ENCODE assay signal across 23 cellular contexts in genomic region chr3:177537612-177538011, GRCh38.
DNase-seq lines count a peak whose midpoint lies in the region; ATAC-seq and TF ChIP-seq lines count a peak whose summit lies in the region.
"Had no signal": no experiment of that assay in that cellular context is flagged by ENCODE, and none has a peak within 500 bp of the region (broad histone marks: within the 10 kb centered on the region; RNA-seq: fewer than 3 reads in every experiment).

No MANE protein-coding gene starts in this region.

- H3K27ac ChIP-seq in left ventricle myocardium inferior (replicated peaks) (no peak overlapping the region), temporal lobe (ENCODE audit: low read depth, low read length) (peak overlapping the region; percentile 36)
- H3K27ac ChIP-seq: brain microvascular endothelial cell, epithelial cell of prostate, gastrocnemius medialis, SJCRH30 had no signal

- no peak overlapping the region for H3K4me3 ChIP-seq in left ventricle myocardium inferior
- H3K4me3 ChIP-seq: gastrocnemius medialis, SJCRH30, thyroid gland had no signal

- peak; percentile 21 for ATAC-seq in left ventricle myocardium superior
- peak; percentile 48 for ATAC-seq in WTC11
- no peak for ATAC-seq in memory B cell (ENCODE audit: low read depth)
- no peak for ATAC-seq in HG03095 (IDR thresholded peaks at IDR 0.05; ENCODE audit: unreplicated experiment)
- ATAC-seq in GM19455 (IDR thresholded peaks at IDR 0.05; ENCODE audit: unreplicated experiment) = no peak
- ATAC-seq: activated CD8-positive, alpha-beta T cell treated with anti-CD3 and anti-CD28 coated beads, Interleukin-2, amount 10 ng/mL, durations not matched to agents 7 days and 5 days; PC-3 had no signal

- H3K27ac Mint-ChIP-seq in WTC11 (peak overlapping the region; percentile 14), memory B cell (no peak overlapping the region)
- H3K27ac Mint-ChIP-seq: activated T-cell treated with anti-CD3 and anti-CD28 coated beads, Interleukin-2, amount 50 U/mL, for 24 hours; HFFc6; T-helper 1 cell treated with Interleukin-12 subunit alpha and Interleukin-12 subunit beta and Interleukin-4 antibody, amounts not matched to agents 30 μg/mL and 1 μg/mL, for 36 hours had no signal

- no peak overlapping the region for H3K4me3 Mint-ChIP-seq in WTC11
- H3K4me3 Mint-ChIP-seq in memory B cell = peak overlapping the region; percentile 31
- H3K4me3 Mint-ChIP-seq: activated CD8-positive, alpha-beta T cell treated with anti-CD3 and anti-CD28 coated beads, Interleukin-2, amount 10 ng/mL, durations not matched to agents 7 days and 5 days; activated naive CD8-positive, alpha-beta T cell treated with anti-CD3 and anti-CD28 coated beads, Interleukin-2, amount 10 ng/mL, durations not matched to agents 7 days and 5 days; activated T-cell treated with anti-CD3 and anti-CD28 coated beads, Interleukin-2, amount 50 U/mL, for 24 hours; HFFc6; T-helper 1 cell treated with Interleukin-12 subunit alpha and Interleukin-12 subunit beta and Interleukin-4 antibody, amounts not matched to agents 30 μg/mL and 1 μg/mL, for 36 hours had no signal

- peaks cover 26% of the 10 kb centered on the region for H3K4me1 ChIP-seq in left ventricle myocardium inferior

- no peaks in the 10 kb centered on the region for H3K9me3 Mint-ChIP-seq in WTC11
- H3K9me3 Mint-ChIP-seq in memory B cell = no peaks in the 10 kb centered on the region
- H3K9me3 Mint-ChIP-seq: activated T-cell treated with anti-CD3 and anti-CD28 coated beads, Interleukin-2, amount 50 U/mL, for 24 hours; HFFc6; T-helper 1 cell treated with Interleukin-12 subunit alpha and Interleukin-12 subunit beta and Interleukin-4 antibody, amounts not matched to agents 30 μg/mL and 1 μg/mL, for 36 hours had no signal

- no peaks in the 10 kb centered on the region for H3K27me3 Mint-ChIP-seq in WTC11 (ENCODE audit: low read depth)
- no peaks in the 10 kb centered on the region for H3K27me3 Mint-ChIP-seq in memory B cell
- H3K27me3 Mint-ChIP-seq: activated naive CD8-positive, alpha-beta T cell treated with anti-CD3 and anti-CD28 coated beads, Interleukin-2, amount 10 ng/mL, durations not matched to agents 7 days and 5 days; activated T-cell treated with anti-CD3 and anti-CD28 coated beads, Interleukin-2, amount 50 U/mL, for 24 hours had no signal

- intact Hi-C loops in left ventricle myocardium superior (cut with micrococcal nuclease) (no loop called here), left ventricle myocardium inferior (cut with micrococcal nuclease) (no loop called here)

- H3K27me3 ChIP-seq in left ventricle myocardium inferior (ENCODE audit: low read depth) = no peaks in the 10 kb centered on the region
- H3K27me3 ChIP-seq: brain microvascular endothelial cell, gastrocnemius medialis, SJCRH30, thyroid gland had no signal

- peaks cover 39% of the 10 kb centered on the region for H3K4me1 Mint-ChIP-seq in WTC11
- H3K4me1 Mint-ChIP-seq in memory B cell = peaks cover 29% of the 10 kb centered on the region

- CTCF ChIA-PET in WTC11 (lab: Charles Lee) = no interaction called here
- CTCF ChIA-PET in GM10248 (lab: Yijun Ruan, JAX) = no interaction called here

- POLR2A ChIA-PET in WTC11 (lab: Charles Lee) (interaction anchor here (0.6 kb wide), 1 partner anchor 157 kb away, joined by 7 read pairs; no protein-coding TSS in a partner anchor), GM10248 (lab: Yijun Ruan, JAX) (no interaction called here)

- no peaks in the 10 kb centered on the region for H3K36me3 Mint-ChIP-seq in WTC11
- no peaks in the 10 kb centered on the region for H3K36me3 Mint-ChIP-seq in memory B cell

- H3K36me3 ChIP-seq in left ventricle myocardium inferior = no peaks in the 10 kb centered on the region
- H3K36me3 ChIP-seq: brain microvascular endothelial cell, gastrocnemius medialis, SJCRH30, thyroid gland had no signal

- TF ChIP-seq CTCF in left ventricle myocardium inferior (IDR thresholded peaks at IDR 0.05; ENCODE audit: borderline replicate concordance) (no peak), WTC11 (IDR thresholded peaks at IDR 0.05) (no peak), GM10248 (IDR thresholded peaks at IDR 0.05; ENCODE audit: control extremely low read depth, extremely low read depth, low read depth, missing control alignments) (no peak)

- H3K9me3 ChIP-seq in left ventricle myocardium inferior (replicated peaks) = no peaks in the 10 kb centered on the region
- H3K9me3 ChIP-seq: gastrocnemius medialis, SJCRH30, thyroid gland had no signal

- DNase-seq in left ventricle myocardium superior = no peak
- DNase-seq in left ventricle myocardium inferior = no peak
- no peak for DNase-seq in WTC11 (ENCODE audit: low spot score)
- DNase-seq in memory B cell (ENCODE audit: low spot score in 2 of 2) = no peak
- DNase-seq in GM10248 (ENCODE audit: extremely low spot score) = no peak
- DNase-seq: activated CD8-positive, alpha-beta T cell treated with anti-CD3 and anti-CD28 coated beads, Interleukin-2, amount 10 ng/mL, durations not matched to agents 7 days and 5 days; activated naive CD8-positive, alpha-beta T cell treated with anti-CD3 and anti-CD28 coated beads, Interleukin-2, amount 10 ng/mL, durations not matched to agents 7 days and 5 days; activated T-cell treated with anti-CD3 and anti-CD28 coated beads, Interleukin-2, amount 50 U/mL, for 24 hours; HFFc6; Karpas-422; NCI-H1105; NCI-H69; PC-3; SJCRH30; stimulated activated CD4-positive, alpha-beta T cell treated with anti-CD3 and anti-CD28 coated beads, Interleukin-12 subunit alpha, Interleukin-12 subunit beta, amount 100 ng/mL, for 4 hours had no signal

TF ChIP-seq in WTC11, 78 proteins besides CTCF, POLR2A, EP300 and RAD21:
- TF ChIP-seq NR2C2 (CRISPR knock-in tag; IDR thresholded peaks at IDR 0.05) (no peak), E2F4 (CRISPR knock-in tag; IDR thresholded peaks at IDR 0.05; ENCODE audit: borderline replicate concordance, low read depth) (no peak), ZNF232 (CRISPR knock-in tag; IDR thresholded peaks at IDR 0.05) (no peak), NR3C1 (CRISPR knock-in tag; conservative IDR thresholded peaks at IDR 0.05; ENCODE audit: low read depth) (no peak), ZNF219 (CRISPR knock-in tag; IDR thresholded peaks at IDR 0.05; ENCODE audit: borderline replicate concordance) (no peak), ZNF512 (CRISPR knock-in tag; IDR thresholded peaks at IDR 0.05; ENCODE audit: borderline replicate concordance) (no peak), ATF3 (CRISPR knock-in tag; conservative IDR thresholded peaks at IDR 0.05) (no peak), CBFB (CRISPR knock-in tag; IDR thresholded peaks at IDR 0.05; ENCODE audit: low read depth) (no peak)

Comparison
In these comparisons a context has a peak if more than half of its experiments do, and no peak if none do; other contexts are left out.
1. ATAC-seq: peak in left ventricle myocardium superior (single experiment) and WTC11 (single experiment); none in memory B cell (single experiment), HG03095 (single experiment) and GM19455 (single experiment).